Comparison of ENCODE assay signal across 1 cellular context in genomic region chr1:45687753-45688737, GRCh38.
TF ChIP-seq lines count a peak whose summit lies in the region.

Gene TMEM69, plus strand, starts transcription at chr1:45688181. Its CDS starts 2,888 bp downstream, at chr1:45691069.

TF ChIP-seq in H1, 55 proteins besides CTCF, POLR2A, EP300 and RAD21 (continued from another document):
- TF ChIP-seq SUZ12 (IDR thresholded peaks at IDR 0.05; ENCODE audit: low read length), result no peak
- no peak for TF ChIP-seq ZNF274 (IDR thresholded peaks at IDR 0.05; ENCODE audit: borderline replicate concordance, extremely low read depth, low read length)
- no peak for TF ChIP-seq SP4 (IDR thresholded peaks at IDR 0.05; ENCODE audit: low read length)
- TF ChIP-seq SP1 (IDR thresholded peaks at IDR 0.05; ENCODE audit: low read depth, low read length), result peak; percentile 81
- TF ChIP-seq TEAD4 (IDR thresholded peaks at IDR 0.05; ENCODE audit: low read depth, low read length), result no peak
- no peak for TF ChIP-seq EGR1 (IDR thresholded peaks at IDR 0.05; ENCODE audit: borderline replicate concordance, low read depth, low read length)
- no peak for TF ChIP-seq TAF7 (optimal IDR thresholded peaks at IDR 0.05; ENCODE audit: borderline replicate concordance, low read depth, low read length)
- peak; percentile 39; the same call in 1 of the 2 replicates for TF ChIP-seq SIX5 (IDR thresholded peaks at IDR 0.05; ENCODE audit: low read depth, low read length)
- 0 out of 2 replicates have a peak, but pooled peaks have one; percentile 8 for TF ChIP-seq BRCA1 (IDR thresholded peaks at IDR 0.05; ENCODE audit: low read depth, low read length)
- TF ChIP-seq JUN (IDR thresholded peaks at IDR 0.05; ENCODE audit: low read depth, low read length), result 0 out of 2 replicates have a peak, but pooled peaks have one; percentile 34
- TF ChIP-seq RNF2 (IDR thresholded peaks at IDR 0.05; ENCODE audit: borderline replicate concordance, low read depth, low read length, missing control alignments, poor library complexity, severe bottlenecking), result no peak
- TF ChIP-seq FOSL1 (IDR thresholded peaks at IDR 0.05; ENCODE audit: insufficient read depth, low read depth, low read length), result no peak
- peak; percentile 80 for TF ChIP-seq ATF2 (IDR thresholded peaks at IDR 0.05; ENCODE audit: low read length)
- TF ChIP-seq GABPA (IDR thresholded peaks at IDR 0.05; ENCODE audit: borderline replicate concordance, insufficient read depth, low read length), result peak; percentile 98
- TF ChIP-seq CBX5 (IDR thresholded peaks at IDR 0.05; ENCODE audit: low read depth, low read length), result no peak
- TF ChIP-seq NRF1 (IDR thresholded peaks at IDR 0.05; ENCODE audit: low read depth, low read length), result no peak
- TF ChIP-seq TAF1 (IDR thresholded peaks at IDR 0.05; ENCODE audit: low read depth, low read length), result peak; percentile 93
- TF ChIP-seq ASH2L (IDR thresholded peaks at IDR 0.05; ENCODE audit: low read length), result peak; percentile 77
- peak; percentile 50; the same call in 1 of the 2 replicates for TF ChIP-seq CHD2 (IDR thresholded peaks at IDR 0.05; ENCODE audit: low read length)
- peak; percentile 87 to 94 for TF ChIP-seq SIN3A (conservative IDR thresholded peaks at IDR 0.05 in 1 of 2, IDR thresholded peaks at IDR 0.05 in 1 of 2; ENCODE audit: low read depth in 1 of 2, low read length in 2 of 2)
- TF ChIP-seq MAFK (IDR thresholded peaks at IDR 0.05; ENCODE audit: low read depth, low read length), result no peak
- TF ChIP-seq PHF8 (conservative IDR thresholded peaks at IDR 0.05; ENCODE audit: low read depth, low read length), result peak; percentile 85
- TF ChIP-seq POLR2AphosphoS5 (IDR thresholded peaks at IDR 0.05; ENCODE audit: low read depth, low read length), result peak; percentile 78
- TF ChIP-seq KDM4A (IDR thresholded peaks at IDR 0.05; ENCODE audit: low read depth, low read length, severe bottlenecking), result peak; percentile 41
- no peak for TF ChIP-seq RXRA (IDR thresholded peaks at IDR 0.05; ENCODE audit: insufficient read depth, low read depth, low read length)
- TF ChIP-seq SIRT6 (IDR thresholded peaks at IDR 0.05; ENCODE audit: low read length), result no peak
- peak; percentile 80 for TF ChIP-seq RBBP5 (IDR thresholded peaks at IDR 0.05; ENCODE audit: borderline replicate concordance, low read depth, low read length)
- TF ChIP-seq CREB1 (IDR thresholded peaks at IDR 0.05), result no peak
- no peak for TF ChIP-seq RFX5 (IDR thresholded peaks at IDR 0.05; ENCODE audit: borderline replicate concordance, low read depth, low read length)
- TF ChIP-seq EZH2 (IDR thresholded peaks at IDR 0.05; ENCODE audit: low read depth, low read length, severe bottlenecking), result no peak
- no peak for TF ChIP-seq TCF12 (IDR thresholded peaks at IDR 0.05; ENCODE audit: low read depth, low read length)
- no peak for TF ChIP-seq CEBPB (IDR thresholded peaks at IDR 0.05; ENCODE audit: low read depth, low read length)
- TF ChIP-seq YY1 (IDR thresholded peaks at IDR 0.05; ENCODE audit: low read depth, low read length), result peak; percentile 88
- no peak for TF ChIP-seq KDM1A (IDR thresholded peaks at IDR 0.05; ENCODE audit: borderline replicate concordance, low read length)
- no peak for TF ChIP-seq CBX8 (IDR thresholded peaks at IDR 0.05; ENCODE audit: borderline replicate concordance, low read depth, low read length)
- TF ChIP-seq JUND (IDR thresholded peaks at IDR 0.05; ENCODE audit: low read length), result no peak
- TF ChIP-seq KDM5A (IDR thresholded peaks at IDR 0.05; ENCODE audit: low read length), result peak; percentile 78
- TF ChIP-seq SRF (IDR thresholded peaks at IDR 0.05; ENCODE audit: low read depth, low read length), result no peak
- TF ChIP-seq NANOG (IDR thresholded peaks at IDR 0.05; ENCODE audit: insufficient read depth, low read depth, low read length, poor library complexity, severe bottlenecking), result no peak
- TF ChIP-seq E2F6 (IDR thresholded peaks at IDR 0.05), result peak; percentile 34; the same call in 1 of the 2 replicates
- TF ChIP-seq CTBP2 (IDR thresholded peaks at IDR 0.05; ENCODE audit: borderline replicate concordance, insufficient read depth, insufficient read length, low read length), result no peak
- no peak for TF ChIP-seq BACH1 (IDR thresholded peaks at IDR 0.05; ENCODE audit: low read length)
- TF ChIP-seq HDAC2 (IDR thresholded peaks at IDR 0.05; ENCODE audit: borderline replicate concordance in 1 of 2, low read depth in 2 of 2, low read length in 2 of 2), result peak in 1 of 2 experiments; percentile 47; a peak in 1 of 4 replicates
- peak; percentile 77 for TF ChIP-seq SAP30 (IDR thresholded peaks at IDR 0.05; ENCODE audit: insufficient read depth, insufficient replicate concordance, low read length)
- TF ChIP-seq GTF2F1 (IDR thresholded peaks at IDR 0.05; ENCODE audit: borderline replicate concordance, low read depth, low read length), result no peak; the same call in 1 of the 2 replicates
- no peak for TF ChIP-seq POU5F1 (IDR thresholded peaks at IDR 0.05; ENCODE audit: low read depth, low read length)
- no peak for TF ChIP-seq HDAC6 (IDR thresholded peaks at IDR 0.05; ENCODE audit: low read depth, low read length)
- no peak for TF ChIP-seq CHD7 (IDR thresholded peaks at IDR 0.05; ENCODE audit: insufficient replicate concordance, low read length)
- TF ChIP-seq MAX (IDR thresholded peaks at IDR 0.05), result peak; percentile 7; the same call in 1 of the 2 replicates
- no peak for TF ChIP-seq CHD1 (IDR thresholded peaks at IDR 0.05; ENCODE audit: low read depth, low read length)
- TF ChIP-seq USF2 (IDR thresholded peaks at IDR 0.05; ENCODE audit: low read length), result no peak
- no peak for TF ChIP-seq ATF3 (IDR thresholded peaks at IDR 0.05; ENCODE audit: insufficient read depth, low read depth, low read length)
- TF ChIP-seq SP2 (IDR thresholded peaks at IDR 0.05; ENCODE audit: low read length), result no peak
